ENCODE assay signal across 12 cellular contexts in the genomic region with DNA sequence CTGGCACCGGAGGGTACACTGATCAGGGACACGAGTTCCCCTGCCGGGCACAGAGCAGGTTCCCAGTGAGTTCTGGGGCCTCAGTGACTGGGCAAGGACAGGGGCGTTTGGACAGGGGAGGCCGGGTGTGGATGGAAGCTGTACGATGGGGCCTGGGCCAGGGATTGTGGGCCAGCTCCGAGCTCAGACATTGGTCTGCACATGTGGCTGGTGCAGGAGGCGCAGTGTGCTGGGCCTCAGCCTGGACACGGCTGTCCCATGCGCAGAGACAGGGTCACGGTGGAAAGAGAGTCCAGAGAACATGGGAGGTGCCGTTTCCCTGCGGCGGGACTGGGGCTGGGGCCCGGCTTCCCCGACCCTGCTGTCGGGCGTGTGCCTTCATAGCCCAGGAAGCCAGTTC.
A peak's percentile ranks its signal among the peaks of the same experiment; 100 is the strongest.
DNase-seq lines count a peak whose midpoint lies in the region; ATAC-seq and TF ChIP-seq lines count a peak whose summit lies in the region.
"Had no signal": no experiment of that assay in that cellular context is flagged by ENCODE, and none has a peak within 500 bp of the region (broad histone marks: within the 10 kb centered on the region; RNA-seq: fewer than 3 reads in every experiment).

No MANE protein-coding gene starts in this region.

- peaks cover 7 to 11% of the 10 kb centered on the region in 2 donors for H3K4me1 ChIP-seq in esophagus (ENCODE audit: control insufficient read depth in 2 of 2, insufficient read depth in 2 of 2, low read length in 1 of 2)
- H3K4me1 ChIP-seq in muscle layer of colon (ENCODE audit: insufficient read depth, low read length): peaks cover 30% of the 10 kb centered on the region
- peaks cover 26% of the 10 kb centered on the region for H3K4me1 ChIP-seq in suprapubic skin
- H3K4me1 ChIP-seq in HAP-1: no peaks in the 10 kb centered on the region

- peaks cover 0 to 8% of the 10 kb centered on the region in 2 donors for H3K9me3 ChIP-seq in esophagus (ENCODE audit: control insufficient read depth in 2 of 2, insufficient read depth in 1 of 2, low read depth in 1 of 2, low read length in 1 of 2)
- peaks cover 4% of the 10 kb centered on the region for H3K9me3 ChIP-seq in muscle layer of colon (ENCODE audit: low read length)
- no peaks in the 10 kb centered on the region for H3K9me3 ChIP-seq in suprapubic skin
- H3K9me3 ChIP-seq in HAP-1: peaks cover 13% of the 10 kb centered on the region; the same call in 1 of the 2 replicates
- H3K9me3 ChIP-seq: neutrophil had no signal

- TF ChIP-seq POLR2A in suprapubic skin (IDR thresholded peaks at IDR 0.05): no peak

- in situ Hi-C loops in HAP-1 (cut with MboI; ENCODE audit: low sequenced_read_pairs): no loop called here

- TF ChIP-seq EP300 in suprapubic skin (IDR thresholded peaks at IDR 0.05): no peak

- H3K27me3 ChIP-seq in HL-60 (ENCODE audit: insufficient read depth, poor library complexity, severe bottlenecking): no peaks in the 10 kb centered on the region
- H3K27me3 ChIP-seq in esophagus (ENCODE audit: control insufficient read depth in 1 of 2, insufficient read depth in 2 of 2, low read length in 2 of 2): no peaks in the 10 kb centered on the region
- H3K27me3 ChIP-seq in muscle layer of colon (ENCODE audit: control insufficient read depth in 1 of 2, insufficient read depth in 2 of 2, low read length in 2 of 2): no peaks in the 10 kb centered on the region
- H3K27me3 ChIP-seq in suprapubic skin: no peaks in the 10 kb centered on the region
- no peaks in the 10 kb centered on the region for H3K27me3 ChIP-seq in HAP-1 (ENCODE audit: low read depth)

- H3K36me3 ChIP-seq in esophagus (ENCODE audit: control insufficient read depth in 2 of 2, insufficient read depth in 2 of 2, low read length in 1 of 2) (no peaks in the 10 kb centered on the region), muscle layer of colon (ENCODE audit: insufficient read depth, low read length) (no peaks in the 10 kb centered on the region), suprapubic skin (no peaks in the 10 kb centered on the region), HAP-1 (replicated peaks) (no peaks in the 10 kb centered on the region)
- H3K36me3 ChIP-seq: neutrophil had no signal

- peak overlapping the region; percentile 87 for H3K27ac ChIP-seq in HL-60 (replicated peaks)
- H3K27ac ChIP-seq in esophagus (ENCODE audit: low read depth in 2 of 2, low read length in 1 of 2): peak overlapping the region; percentile 66 to 89
- H3K27ac ChIP-seq in muscle layer of colon (ENCODE audit: low read depth, low read length): peak overlapping the region; percentile 89
- peak overlapping the region; percentile 82 for H3K27ac ChIP-seq in suprapubic skin
- H3K27ac ChIP-seq: C4-2B had no signal

- H3K9ac ChIP-seq in muscle layer of colon (ENCODE audit: low read length): peak overlapping the region; percentile 23

- DNase-seq in HL-60 (ENCODE audit: low read depth in 1 of 2, low spot score in 1 of 2) (no peak), suprapubic skin (ENCODE audit: low spot score in 2 of 2) (no peak), HAP-1 (ENCODE audit: low spot score in 2 of 2) (no peak), anterior cingulate cortex (lab: John Stamatoyannopoulos, UW) (no peak)
- DNase-seq: GDM1, MM.1S had no signal

- H3K4me3 ChIP-seq in HL-60 (replicated peaks; ENCODE audit: insufficient read depth, low read length): no peak overlapping the region
- no peak overlapping the region for H3K4me3 ChIP-seq in esophagus (ENCODE audit: low read depth in 1 of 2, low read length in 2 of 2)
- H3K4me3 ChIP-seq in muscle layer of colon (ENCODE audit: low read depth in 1 of 2, low read length in 2 of 2): no peak overlapping the region
- H3K4me3 ChIP-seq in suprapubic skin: no peak overlapping the region
- H3K4me3 ChIP-seq in HAP-1: no peak overlapping the region

- ATAC-seq in HG02884 (IDR thresholded peaks at IDR 0.05; ENCODE audit: unreplicated experiment) (no peak), GM21360 (IDR thresholded peaks at IDR 0.05; ENCODE audit: unreplicated experiment) (no peak)

- WGBS in esophagus, 2 donors: 68% methylated on average over 18 of the region's 18 CpGs
- 48% methylated on average over 14 of the region's 18 CpGs for whole genome bisulfite sequencing in suprapubic skin

- TF ChIP-seq CTCF in HL-60 (IDR thresholded peaks at IDR 0.05; ENCODE audit: insufficient read depth, low read length) (no peak), suprapubic skin (IDR thresholded peaks at IDR 0.05) (no peak)
